In the genomic region with DNA sequence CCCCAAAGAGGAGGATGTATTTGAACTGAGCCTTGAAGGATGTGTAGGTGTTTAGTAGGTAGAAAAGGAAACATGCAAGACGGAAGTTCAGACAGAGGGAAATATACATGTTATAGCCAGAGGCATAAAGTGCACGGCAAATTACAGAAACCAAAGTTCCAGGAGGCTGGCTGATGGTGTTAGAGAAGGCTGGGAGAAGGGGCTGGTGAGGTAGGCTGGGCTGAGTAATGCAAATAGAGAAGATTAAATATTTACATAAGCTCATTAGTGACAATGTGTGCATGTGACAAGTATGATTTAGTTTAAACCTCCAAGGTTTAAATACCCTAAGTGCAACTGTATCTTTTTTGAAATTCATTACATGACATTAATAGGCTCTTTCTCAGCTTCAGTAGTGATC, we compare ENCODE assay signal across 22 cellular contexts.
"Had no signal": no experiment of that assay in that cellular context is flagged by ENCODE, and none has a peak within 500 bp of the region (broad histone marks: within the 10 kb centered on the region; RNA-seq: fewer than 3 reads in every experiment).

No MANE protein-coding gene starts in this region.

- H3K4me1 ChIP-seq: heart right ventricle, left lung, prostate gland, testis, uterus had no signal

- H3K4me3 Mint-ChIP-seq: activated CD4-positive, alpha-beta memory T cell treated with anti-CD3 and anti-CD28 coated beads, Interleukin-2, amount 10 ng/mL, durations not matched to agents 7 days and 5 days; activated naive CD4-positive, alpha-beta T cell treated with anti-CD3 and anti-CD28 coated beads for 36 hours; activated naive CD8-positive, alpha-beta T cell treated with anti-CD3 and anti-CD28 coated beads, Interleukin-2, amount 10 ng/mL, durations not matched to agents 7 days and 5 days; activated T-cell treated with anti-CD3 and anti-CD28 coated beads, Interleukin-2, amount 50 U/mL, for 72 hours; natural killer cell had no signal

- H3K4me3 ChIP-seq: cardiac muscle cell, heart right ventricle, left lung, lung, prostate gland, testis, uterus had no signal

- H3K27me3 ChIP-seq: cardiac muscle cell, left lung, testis, uterus had no signal

- ATAC-seq: activated T-cell treated with anti-CD3 and anti-CD28 coated beads, Interleukin-2, amount 50 U/mL, for 72 hours; heart right ventricle; left lung; natural killer cell had no signal

- H3K27ac Mint-ChIP-seq: activated CD4-positive, alpha-beta memory T cell treated with anti-CD3 and anti-CD28 coated beads, Interleukin-2, amount 10 ng/mL, durations not matched to agents 7 days and 5 days; activated naive CD4-positive, alpha-beta T cell treated with anti-CD3 and anti-CD28 coated beads for 36 hours; activated naive CD8-positive, alpha-beta T cell treated with anti-CD3 and anti-CD28 coated beads, Interleukin-2, amount 10 ng/mL, durations not matched to agents 7 days and 5 days; activated T-cell treated with anti-CD3 and anti-CD28 coated beads, Interleukin-2, amount 50 U/mL, for 72 hours; natural killer cell had no signal

- H3K4me1 Mint-ChIP-seq: activated CD4-positive, alpha-beta memory T cell treated with anti-CD3 and anti-CD28 coated beads, Interleukin-2, amount 10 ng/mL, durations not matched to agents 7 days and 5 days; activated naive CD8-positive, alpha-beta T cell treated with anti-CD3 and anti-CD28 coated beads, Interleukin-2, amount 10 ng/mL, durations not matched to agents 7 days and 5 days; natural killer cell had no signal

- H3K36me3 ChIP-seq: cardiac muscle cell, heart right ventricle, left lung, prostate gland, uterus had no signal

- H3K36me3 Mint-ChIP-seq: activated naive CD8-positive, alpha-beta T cell treated with anti-CD3 and anti-CD28 coated beads, Interleukin-2, amount 10 ng/mL, durations not matched to agents 7 days and 5 days; natural killer cell had no signal

- DNase-seq: activated CD4-positive, alpha-beta memory T cell treated with anti-CD3 and anti-CD28 coated beads, Interleukin-2, amount 10 ng/mL, durations not matched to agents 7 days and 5 days; activated CD4-positive, alpha-beta T cell treated with anti-CD3 and anti-CD28 coated beads for 48 hours; activated effector memory CD4-positive, alpha-beta T cell treated with Interleukin-2 at 50 U/mL for 16 hours; activated naive CD4-positive, alpha-beta T cell treated with anti-CD3 and anti-CD28 coated beads for 36 hours; activated naive CD8-positive, alpha-beta T cell treated with anti-CD3 and anti-CD28 coated beads, Interleukin-2, amount 10 ng/mL, durations not matched to agents 7 days and 5 days; activated T-cell treated with anti-CD3 and anti-CD28 coated beads, Interleukin-2, amount 50 U/mL, for 72 hours; amniotic stem cell; foreskin fibroblast; heart right ventricle; kidney; left lung; midbrain; natural killer cell; stimulated activated CD4-positive, alpha-beta T cell treated with anti-CD3 and anti-CD28 coated beads, Interleukin-2, amount 100 ng/mL, for 48 hours; stimulated activated CD8-positive, alpha-beta memory T cell treated with anti-CD3 and anti-CD28 coated beads, Interleukin-4, amount 100 ng/mL, for 48 hours; stimulated activated naive CD4-positive, alpha-beta T cell; testis; trophoblast cell; uterus had no signal

- H3K27ac ChIP-seq: cardiac muscle cell, heart right ventricle, left lung, prostate gland, testis, uterus had no signal

- H3K9me3 ChIP-seq: left lung, prostate gland, testis, uterus had no signal

- H3K27me3 Mint-ChIP-seq: activated CD4-positive, alpha-beta memory T cell treated with anti-CD3 and anti-CD28 coated beads, Interleukin-2, amount 10 ng/mL, durations not matched to agents 7 days and 5 days; activated naive CD8-positive, alpha-beta T cell treated with anti-CD3 and anti-CD28 coated beads, Interleukin-2, amount 10 ng/mL, durations not matched to agents 7 days and 5 days had no signal
